ENCODE assay signal across 8 cellular contexts in the genomic region with DNA sequence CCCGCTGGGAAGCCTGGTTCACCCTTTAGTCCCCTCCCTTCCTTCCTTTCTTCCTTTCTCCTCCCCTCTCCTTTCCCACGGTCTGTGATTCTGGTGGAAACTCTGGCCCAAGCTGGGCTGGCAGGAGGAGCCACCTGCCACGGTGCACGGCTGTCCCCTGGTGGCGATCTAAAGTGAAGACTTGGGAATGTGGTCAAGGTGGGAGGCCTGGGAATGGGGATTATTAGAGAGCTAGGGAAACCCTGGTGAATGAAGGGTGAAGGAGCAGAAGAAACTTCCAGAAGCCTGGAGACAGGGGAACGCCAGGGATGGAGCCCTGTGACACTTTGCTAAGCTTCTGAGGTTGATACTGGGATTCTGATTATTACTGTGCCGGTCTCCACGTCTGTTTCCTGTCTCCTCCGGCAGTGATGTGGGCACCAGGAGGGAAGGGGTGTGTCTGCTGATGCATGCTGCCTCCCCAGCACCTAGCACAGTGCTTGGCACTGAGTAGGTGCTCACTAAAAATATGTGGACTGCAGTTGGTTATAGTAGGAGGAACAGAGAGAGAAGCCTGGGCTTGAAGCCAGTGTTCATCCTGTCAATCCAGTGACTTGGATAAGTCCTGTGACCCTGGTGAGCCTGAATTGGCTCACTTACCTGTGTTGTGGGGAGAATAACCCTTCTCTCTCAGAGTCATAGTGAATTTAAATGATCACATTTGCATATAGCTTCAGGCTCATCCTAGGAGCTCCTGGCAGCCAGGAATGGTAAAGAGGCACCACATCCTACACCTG.
DNase-seq lines count a peak whose midpoint lies in the region; ATAC-seq and TF ChIP-seq lines count a peak whose summit lies in the region.

No MANE protein-coding gene starts in this region.

- H3K4me3 ChIP-seq in lower leg skin (ENCODE audit: low read depth, poor library complexity, severe bottlenecking): no peak overlapping the region

- no peak overlapping the region for H3K27ac ChIP-seq in 22Rv1

- ATAC-seq in HG02981 (IDR thresholded peaks at IDR 0.05; ENCODE audit: unreplicated experiment): no peak

- TF ChIP-seq CTCF in 22Rv1 (IDR thresholded peaks at IDR 0.05) (peak; percentile 100), GM13976 (IDR thresholded peaks at IDR 0.05; ENCODE audit: borderline replicate concordance, control extremely low read depth, extremely low read depth, insufficient read depth, missing control alignments) (peak; percentile 88), lower leg skin (IDR thresholded peaks at IDR 0.05) (peak in 2 of 3 donors; percentile 68 to 98)

- no peak for TF ChIP-seq POLR2A in lower leg skin (IDR thresholded peaks at IDR 0.05)

- DNase-seq in GM13976 (ENCODE audit: low spot score) (peak; percentile 65), NCI-H2227 treated with DMSO at 0.1 percent for 48 hours (lab: John Stamatoyannopoulos, UW) (peak; percentile 72), dedifferentiated amniotic fluid mesenchymal stem cell (ENCODE audit: extremely low spot score) (peak; percentile 70), lower leg skin (ENCODE audit: low spot score in 2 of 2) (peak; percentile 70 to 94)
- DNase-seq in activated CD4-positive, alpha-beta T cell treated with anti-CD3 and anti-CD28 coated beads for 48 hours: peak; percentile 65
- DNase-seq in stimulated activated CD4-positive, alpha-beta T cell treated with anti-CD3 and anti-CD28 coated beads, Interleukin-4, amount 100 ng/mL, for 4 hours: peak; percentile 49 to 59

- in situ Hi-C loops in GM13976 (cut with MboI; ENCODE audit: low sequenced_read_pairs, unreplicated experiment): no loop called here

- WGBS in lower leg skin, 2 donors: 10 to 14% methylated on average over 9 of the region's 9 CpGs

- intact Hi-C loops in lower leg skin (cut with DNase I; ENCODE audit: low total_unique reads): loop anchor here (5.0 kb wide), 2 partner anchors 111 to 136 kb away; no protein-coding TSS in a partner anchor
